In genomic region chr12:109524466-109525278, GRCh38 we compare ENCODE assay signal across 19 cellular contexts.
"Had no signal": no experiment of that assay in that cellular context is flagged by ENCODE, and none has a peak within 500 bp of the region (broad histone marks: within the 10 kb centered on the region; RNA-seq: fewer than 3 reads in every experiment).

No MANE protein-coding gene starts in this region.

- H3K9me3 Mint-ChIP-seq: activated CD4-positive, alpha-beta T cell treated with anti-CD3 and anti-CD28 coated beads, Interleukin-2, amount 10 ng/mL, durations not matched to agents 24 days and 14 days; activated CD8-positive, alpha-beta T cell treated with anti-CD3 and anti-CD28 coated beads for 36 hours; activated naive CD4-positive, alpha-beta T cell treated with anti-CD3 and anti-CD28 coated beads, Interleukin-2, amount 10 ng/mL, durations not matched to agents 7 days and 5 days; activated naive CD8-positive, alpha-beta T cell treated with anti-CD3 and anti-CD28 coated beads, Interleukin-2, amount 50 U/mL, for 24 hours; activated T-helper 2 cell treated with anti-CD3 and anti-CD28 coated beads, Interferon-gamma antibody, Interleukin-2, Interleukin-4, amounts not matched to agents 10 μg/mL and 5 μg/mL and 100 μg/mL, durations not matched to agents 14 hours and 24 hours and 36 hours; memory B cell; T-cell had no signal

- DNase-seq: activated CD4-positive, alpha-beta T cell treated with anti-CD3 and anti-CD28 coated beads, Interleukin-2, amount 10 ng/mL, durations not matched to agents 24 days and 14 days; activated CD8-positive, alpha-beta T cell treated with anti-CD3 and anti-CD28 coated beads for 36 hours; activated naive CD4-positive, alpha-beta T cell treated with anti-CD3 and anti-CD28 coated beads, Interleukin-2, amount 10 ng/mL, durations not matched to agents 7 days and 5 days; activated naive CD8-positive, alpha-beta T cell treated with anti-CD3 and anti-CD28 coated beads, Interleukin-2, amount 50 U/mL, for 24 hours; activated T-cell treated with anti-CD3 and anti-CD28 coated beads, Interleukin-2, amount 50 U/mL, for 1 hour; anterior cingulate cortex; brain microvascular endothelial cell; effector CD4-positive, alpha-beta T cell; kidney; left ventricle myocardium superior; naive thymus-derived CD4-positive, alpha-beta T cell; posterior cingulate gyrus; stimulated activated CD8-positive, alpha-beta memory T cell treated with anti-CD3 and anti-CD28 coated beads, Interleukin-4, amount 100 ng/mL, for 48 hours; stimulated activated naive CD4-positive, alpha-beta T cell; T-cell had no signal

- H3K27ac Mint-ChIP-seq: activated CD4-positive, alpha-beta T cell treated with anti-CD3 and anti-CD28 coated beads, Interleukin-2, amount 10 ng/mL, durations not matched to agents 24 days and 14 days; activated CD8-positive, alpha-beta T cell treated with anti-CD3 and anti-CD28 coated beads for 36 hours; activated naive CD4-positive, alpha-beta T cell treated with anti-CD3 and anti-CD28 coated beads, Interleukin-2, amount 10 ng/mL, durations not matched to agents 7 days and 5 days; activated naive CD8-positive, alpha-beta T cell treated with anti-CD3 and anti-CD28 coated beads, Interleukin-2, amount 50 U/mL, for 24 hours; activated T-helper 2 cell treated with anti-CD3 and anti-CD28 coated beads, Interferon-gamma antibody, Interleukin-2, Interleukin-4, amounts not matched to agents 10 μg/mL and 5 μg/mL and 100 μg/mL, durations not matched to agents 14 hours and 24 hours and 36 hours; memory B cell; naive thymus-derived CD4-positive, alpha-beta T cell; T-cell had no signal

- H3K27ac ChIP-seq: brain microvascular endothelial cell, coronary artery, tibial artery had no signal

- H3K9me3 ChIP-seq: tibial artery had no signal

- H3K27me3 ChIP-seq: brain microvascular endothelial cell, tibial artery had no signal

- H3K27me3 Mint-ChIP-seq: activated CD4-positive, alpha-beta T cell treated with anti-CD3 and anti-CD28 coated beads, Interleukin-2, amount 10 ng/mL, durations not matched to agents 24 days and 14 days; activated CD8-positive, alpha-beta T cell treated with anti-CD3 and anti-CD28 coated beads for 36 hours; activated naive CD4-positive, alpha-beta T cell treated with anti-CD3 and anti-CD28 coated beads, Interleukin-2, amount 10 ng/mL, durations not matched to agents 7 days and 5 days; activated naive CD8-positive, alpha-beta T cell treated with anti-CD3 and anti-CD28 coated beads, Interleukin-2, amount 50 U/mL, for 24 hours; memory B cell; naive thymus-derived CD4-positive, alpha-beta T cell; T-cell had no signal

- H3K4me1 ChIP-seq: tibial artery had no signal

- H3K4me3 Mint-ChIP-seq: activated CD4-positive, alpha-beta T cell treated with anti-CD3 and anti-CD28 coated beads, Interleukin-2, amount 10 ng/mL, durations not matched to agents 24 days and 14 days; activated CD8-positive, alpha-beta T cell treated with anti-CD3 and anti-CD28 coated beads for 36 hours; activated naive CD4-positive, alpha-beta T cell treated with anti-CD3 and anti-CD28 coated beads, Interleukin-2, amount 10 ng/mL, durations not matched to agents 7 days and 5 days; activated naive CD8-positive, alpha-beta T cell treated with anti-CD3 and anti-CD28 coated beads, Interleukin-2, amount 50 U/mL, for 24 hours; memory B cell; naive thymus-derived CD4-positive, alpha-beta T cell; T-cell had no signal

- H3K4me3 ChIP-seq: coronary artery, tibial artery had no signal

- H3K4me1 Mint-ChIP-seq: activated CD4-positive, alpha-beta T cell treated with anti-CD3 and anti-CD28 coated beads, Interleukin-2, amount 10 ng/mL, durations not matched to agents 24 days and 14 days; activated naive CD4-positive, alpha-beta T cell treated with anti-CD3 and anti-CD28 coated beads, Interleukin-2, amount 10 ng/mL, durations not matched to agents 7 days and 5 days; activated naive CD8-positive, alpha-beta T cell treated with anti-CD3 and anti-CD28 coated beads, Interleukin-2, amount 50 U/mL, for 24 hours; memory B cell; T-cell had no signal
